In the genomic region with DNA sequence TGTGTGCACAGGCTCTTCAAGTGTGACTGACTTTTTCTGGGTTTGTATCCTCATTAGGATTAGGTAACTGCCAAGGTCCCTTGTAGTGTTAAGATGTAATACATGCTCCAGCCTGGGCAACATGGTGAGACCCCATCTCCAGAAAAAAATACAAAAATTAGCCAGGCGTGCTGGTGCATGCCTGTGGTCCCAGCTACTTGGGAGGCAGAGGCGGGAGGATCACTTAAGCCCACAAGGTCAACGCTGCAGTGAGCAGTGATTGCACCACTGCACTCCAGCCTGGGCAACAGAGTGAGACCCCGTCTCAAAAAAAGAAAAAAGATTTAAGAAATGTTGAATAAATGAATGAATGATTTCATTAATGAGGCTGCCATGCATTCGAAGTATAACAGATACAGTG, we compare ENCODE assay signal across 1 cellular context.
TF ChIP-seq lines count a peak whose summit lies in the region.

No MANE protein-coding gene starts in this region.

TF ChIP-seq in H1, 55 proteins besides CTCF, POLR2A, EP300 and RAD21:
- TF ChIP-seq BACH1 (IDR thresholded peaks at IDR 0.05; ENCODE audit: low read length), result no peak
- no peak for TF ChIP-seq ZNF274 (IDR thresholded peaks at IDR 0.05; ENCODE audit: borderline replicate concordance, extremely low read depth, low read length)
- TF ChIP-seq POLR2AphosphoS5 (IDR thresholded peaks at IDR 0.05; ENCODE audit: low read depth, low read length), result no peak
- TF ChIP-seq KDM1A (IDR thresholded peaks at IDR 0.05; ENCODE audit: borderline replicate concordance, low read length), result 0 out of 2 replicates have a peak, but pooled peaks have one; percentile 38
